Comparison of ENCODE assay signal across 8 cellular contexts in genomic region chr12:2812290-2813213, GRCh38. TPM values are rescaled to one million over a fixed set of nuclear protein-coding genes. Genes with fewer than 3 reads are reported as not detected.
DNase-seq lines count a peak whose midpoint lies in the region; ATAC-seq lines count a peak whose summit lies in the region.

ITFG2 (plus strand) TSS chr12:2812668; CDS start chr12:2812761, 93 bp downstream.

- H3K27me3 ChIP-seq in rectal smooth muscle tissue (ENCODE audit: control insufficient read depth, insufficient read depth, low read length) (no peaks in the 10 kb centered on the region), aorta (ENCODE audit: control insufficient read depth in 1 of 2, insufficient read depth in 2 of 2, low read length in 1 of 2) (no peaks in the 10 kb centered on the region)

- peaks cover 5% of the 10 kb centered on the region for H3K36me3 ChIP-seq in rectal smooth muscle tissue (ENCODE audit: control insufficient read depth, insufficient read depth, low read length)
- H3K36me3 ChIP-seq in aorta (ENCODE audit: control insufficient read depth in 1 of 2, insufficient read depth in 2 of 2, low read length in 1 of 2), result no peaks in the 10 kb centered on the region

- peak; percentile 99 for DNase-seq in NCI-H2081 (lab: John Stamatoyannopoulos, UW)
- DNase-seq in T1000 (lab: John Stamatoyannopoulos, UW), result peak; percentile 98
- DNase-seq in astrocyte of the hippocampus (ENCODE audit: low read depth, low spot score), result peak; percentile 99
- DNase-seq in hepatic stellate cell (ENCODE audit: low spot score), result peak; percentile 96
- peak; percentile 99 for DNase-seq in aorta

- H3K27ac ChIP-seq in rectal smooth muscle tissue (ENCODE audit: low read depth, low read length) (peak within 1 kb of the TSS; percentile 86), aorta (ENCODE audit: low read depth in 1 of 2, low read length in 2 of 2) (peak within 1 kb of the TSS in 1 of 2 donors; percentile 93)

- 0% methylated on average over 45 to 48 of the region's 48 CpGs for WGBS in aorta, 2 donors

- H3K4me1 ChIP-seq in rectal smooth muscle tissue (ENCODE audit: control insufficient read depth, insufficient read depth, low read length), result peaks cover 6% of the 10 kb centered on the region
- H3K4me1 ChIP-seq in aorta (ENCODE audit: control insufficient read depth in 1 of 2, insufficient read depth in 2 of 2, low read length in 2 of 2), result peaks cover 0 to 2% of the 10 kb centered on the region in 2 donors

- ATAC-seq in GM18508 (IDR thresholded peaks at IDR 0.05; ENCODE audit: insufficient read depth, unreplicated experiment) (peak; percentile 80), HG03025 (IDR thresholded peaks at IDR 0.05; ENCODE audit: low FRiP score, unreplicated experiment) (peak; percentile 94), aorta (ENCODE audit: low FRiP score) (peak; percentile 98)

- H3K4me3 ChIP-seq in rectal smooth muscle tissue (ENCODE audit: low read length), result peak within 1 kb of the TSS; percentile 75
- peak within 1 kb of the TSS; percentile 60 to 71 for H3K4me3 ChIP-seq in aorta (ENCODE audit: low read length in 2 of 2)

- no peaks in the 10 kb centered on the region for H3K9me3 ChIP-seq in aorta (ENCODE audit: control insufficient read depth, low read length)

- peak within 1 kb of the TSS; percentile 50 for H3K9ac ChIP-seq in rectal smooth muscle tissue (ENCODE audit: low read length)

- intact Hi-C loops in aorta (cut with DNase I), result loop anchor here in 1 of 2 donors (2.0 to 5.0 kb wide), 2 partner anchors 16 to 80 kb away; partner anchors contain the start of gene TULP3

RNA-seq across cellular contexts. Expression of gene ITFG2, which starts in this region (rescaled TPM):
- total RNA-seq in aorta, result 10 to 100 TPM; 23.9 to 43.7 TPM
- polyA plus RNA-seq in aorta, result 10 to 100 TPM in 1 of 2 donors, 1 to 10 TPM in 1; 5.9 to 33.2 TPM
